ENCODE assay signal across 15 cellular contexts in the genomic region with DNA sequence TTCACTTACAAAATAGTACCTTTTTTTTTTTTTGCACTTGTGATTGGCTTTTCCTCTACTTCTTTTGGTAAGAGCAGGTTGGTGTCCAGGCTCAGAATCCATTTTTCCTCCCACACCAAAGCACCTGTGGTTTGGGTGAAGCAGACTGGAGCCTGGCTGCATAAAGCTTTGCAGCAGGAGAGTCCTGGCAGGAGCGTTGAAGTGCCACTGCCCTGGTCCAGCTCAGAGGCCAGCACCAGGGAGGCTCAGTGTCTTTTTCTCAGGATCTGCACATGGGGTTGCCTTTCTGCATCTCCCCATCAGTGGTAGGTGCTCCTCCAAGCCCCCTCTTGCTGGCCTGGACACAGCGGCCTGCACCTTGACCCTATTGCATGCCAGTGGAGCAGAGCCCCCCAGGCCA. TPM values are rescaled to one million over a fixed set of nuclear protein-coding genes. Genes with fewer than 3 reads are reported as not detected.
"Had no signal": no experiment of that assay in that cellular context is flagged by ENCODE, and none has a peak within 500 bp of the region (broad histone marks: within the 10 kb centered on the region; RNA-seq: fewer than 3 reads in every experiment).

No MANE protein-coding gene starts in this region.

RNA-seq across cellular contexts. Expression of a gene that starts 1.7 kb away (rescaled TPM):
- total RNA-seq: activated B cell treated with CpG ODN at 0.5 μM for 24 hours; activated CD4-positive, alpha-beta memory T cell treated with anti-CD3 and anti-CD28 coated beads for 36 hours; activated CD4-positive, alpha-beta memory T cell treated with anti-CD3 and anti-CD28 coated beads, Interleukin-2, amount 10 ng/mL, durations not matched to agents 7 days and 5 days; activated CD4-positive, alpha-beta T cell treated with anti-CD3 and anti-CD28 coated beads for 36 hours; activated CD4-positive, alpha-beta T cell treated with anti-CD3 and anti-CD28 coated beads, Interleukin-2, amount 10 ng/mL, durations not matched to agents 24 days and 14 days; activated CD4-positive, alpha-beta T cell treated with anti-CD3 and anti-CD28 coated beads, Interleukin-2, amount 10 ng/mL, durations not matched to agents 7 days and 5 days; activated CD8-positive, alpha-beta memory T cell treated with anti-CD3 and anti-CD28 coated beads for 36 hours; activated CD8-positive, alpha-beta memory T cell treated with anti-CD3 and anti-CD28 coated beads, Interleukin-2, amount 10 ng/mL, durations not matched to agents 7 days and 5 days; activated CD8-positive, alpha-beta T cell treated with anti-CD3 and anti-CD28 coated beads for 36 hours; activated CD8-positive, alpha-beta T cell treated with anti-CD3 and anti-CD28 coated beads, Interleukin-2, amount 10 ng/mL, durations not matched to agents 7 days and 5 days; T-cell; T-helper 1 cell treated with Interleukin-12 subunit alpha and Interleukin-12 subunit beta and Interleukin-4 antibody, amounts not matched to agents 30 ng/mL and 1 ng/mL, for 36 hours; T-helper 17 cell; T-helper 2 cell treated with Interferon-gamma antibody and Interleukin-4, amounts not matched to agents 100 ng/mL and 5 ng/mL, for 36 hours; WTC11 had no signal
